ENCODE assay signal across 1 cellular context in the genomic region with DNA sequence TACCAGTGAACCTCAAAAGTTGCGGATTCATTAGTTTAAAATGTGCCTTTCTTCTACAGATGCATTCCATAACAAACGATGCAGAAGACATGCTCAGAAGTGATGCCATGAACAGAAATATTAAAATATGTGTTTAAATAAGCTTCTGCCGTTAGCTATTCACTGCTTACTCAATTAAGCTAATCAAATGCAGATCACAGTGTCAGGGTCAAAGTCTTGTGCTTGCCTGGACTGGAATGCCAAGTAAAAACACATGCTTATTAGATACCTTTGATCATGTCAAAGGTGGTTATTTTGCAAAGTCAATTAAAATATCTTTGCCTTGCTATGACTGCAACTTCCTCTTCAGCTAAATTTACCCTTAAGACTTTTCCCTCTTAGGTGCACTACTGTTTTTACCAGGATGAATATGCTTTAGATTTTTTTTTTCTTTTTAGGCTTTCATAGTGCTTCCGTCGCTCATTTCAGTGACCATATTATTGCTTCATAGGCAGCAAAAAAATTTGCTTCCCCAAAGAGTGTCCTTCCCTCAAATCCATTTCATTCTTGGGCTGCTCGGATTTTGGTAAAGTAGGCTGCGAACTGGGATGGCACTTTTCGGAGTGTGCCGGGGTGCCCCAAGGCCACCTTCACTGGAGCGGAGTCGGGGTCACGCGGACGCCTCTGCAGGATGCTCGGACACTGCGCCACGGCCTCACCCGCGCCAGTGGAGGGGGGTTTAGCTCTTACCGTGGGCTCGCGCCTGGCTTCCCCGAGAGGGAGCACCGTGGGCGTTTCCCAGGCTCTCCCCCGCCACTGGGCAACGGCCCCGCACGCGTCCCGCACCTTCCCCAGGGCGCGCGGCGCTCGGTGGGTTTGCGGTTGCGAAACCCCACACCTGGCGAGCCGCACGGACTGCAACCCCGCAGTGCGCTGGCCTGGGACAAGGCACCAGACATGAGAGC.
TF ChIP-seq lines count a peak whose summit lies in the region.

No MANE protein-coding gene starts in this region.

TF ChIP-seq in IMR-90, 13 proteins besides CTCF, POLR2A, EP300 and RAD21:
- TF ChIP-seq NFE2L2 (IDR thresholded peaks at IDR 0.05; ENCODE audit: low read depth, low read length) (no peak), CEBPB (IDR thresholded peaks at IDR 0.05; ENCODE audit: low read depth, low read length) (peak; percentile 69)
